ENCODE assay signal across 10 cellular contexts in genomic region chr1:201562659-201563405, GRCh38. TPM values are rescaled to one million over a fixed set of nuclear protein-coding genes. Genes with fewer than 3 reads are reported as not detected.
DNase-seq lines count a peak whose midpoint lies in the region; TF ChIP-seq lines count a peak whose summit lies in the region.
"Had no signal": no experiment of that assay in that cellular context is flagged by ENCODE, and none has a peak within 500 bp of the region (broad histone marks: within the 10 kb centered on the region; RNA-seq: fewer than 3 reads in every experiment).

No MANE protein-coding gene starts in this region.

- peaks cover 43% of the 10 kb centered on the region for H3K4me1 ChIP-seq in adipocyte (ENCODE audit: control insufficient read depth, insufficient read depth, low read length)
- H3K4me1 ChIP-seq in rectal smooth muscle tissue (ENCODE audit: control insufficient read depth, insufficient read depth, low read length): peaks cover 13% of the 10 kb centered on the region

- no peaks in the 10 kb centered on the region for H3K9me3 ChIP-seq in adipocyte (ENCODE audit: control insufficient read depth, low read length)

- no peak for TF ChIP-seq CTCF in foreskin fibroblast (IDR thresholded peaks at IDR 0.05; ENCODE audit: low read depth, low read length)

- CTCF ChIA-PET in HEK293T (lab: Yijun Ruan, JAX): interaction anchor here (3.0 kb wide), 1 partner anchor 141 kb away, joined by 7 read pairs; no protein-coding TSS in a partner anchor

- peak overlapping the region; percentile 35 for H3K27ac ChIP-seq in rectal smooth muscle tissue (ENCODE audit: low read depth, low read length)

- H3K27me3 ChIP-seq in adipocyte (replicated peaks; ENCODE audit: control insufficient read depth, insufficient read depth, low read length): no peaks in the 10 kb centered on the region
- no peaks in the 10 kb centered on the region for H3K27me3 ChIP-seq in rectal smooth muscle tissue (ENCODE audit: control insufficient read depth, insufficient read depth, low read length)

- H3K9ac ChIP-seq in adipocyte (ENCODE audit: low read length) (peak overlapping the region; percentile 82), rectal smooth muscle tissue (ENCODE audit: low read length) (no peak overlapping the region)

- POLR2A ChIA-PET in HEK293T (lab: Yijun Ruan, JAX): no interaction called here

- H3K4me3 ChIP-seq in adipocyte (ENCODE audit: low read length): no peak overlapping the region
- peak overlapping the region; percentile 4 to 23 for H3K4me3 ChIP-seq in foreskin fibroblast (ENCODE audit: low read depth in 1 of 2, low read length in 2 of 2)
- H3K4me3 ChIP-seq in rectal smooth muscle tissue (ENCODE audit: low read length): no peak overlapping the region

- no peaks in the 10 kb centered on the region for H3K36me3 ChIP-seq in adipocyte (ENCODE audit: control insufficient read depth, insufficient read depth, low read length, severe bottlenecking)
- H3K36me3 ChIP-seq in rectal smooth muscle tissue (ENCODE audit: control insufficient read depth, insufficient read depth, low read length): no peaks in the 10 kb centered on the region

- DNase-seq in Daoy (ENCODE audit: low read depth): peak; percentile 92
- DNase-seq in adipocyte (ENCODE audit: low read depth): peak; percentile 88
- DNase-seq in foreskin fibroblast: peak; percentile 93 to 94
- no peak for DNase-seq in NCI-H69 (lab: John Stamatoyannopoulos, UW)
- DNase-seq in NCI-H2081 (lab: John Stamatoyannopoulos, UW): no peak
- no peak for DNase-seq in stimulated activated CD4-positive, alpha-beta T cell treated with anti-CD3 and anti-CD28 coated beads, Interleukin-4, amount 100 ng/mL, for 4 hours
- DNase-seq in HEK293T (ENCODE audit: extremely low spot score): no peak
- DNase-seq: CD4-positive, alpha-beta T cell; kidney had no signal

TF ChIP-seq in HEK293T, 16 proteins besides CTCF, POLR2A, EP300 and RAD21:
- no peak for TF ChIP-seq CTBP1 (IDR thresholded peaks at IDR 0.05; ENCODE audit: borderline replicate concordance)
- TF ChIP-seq LEF1 (IDR thresholded peaks at IDR 0.05; ENCODE audit: borderline replicate concordance): no peak
- no peak for TF ChIP-seq ZNF384 (IDR thresholded peaks at IDR 0.05)
- TF ChIP-seq SUZ12 (IDR thresholded peaks at IDR 0.05): no peak
- no peak for TF ChIP-seq FOXK2 (IDR thresholded peaks at IDR 0.05)
- TF ChIP-seq BHLHE40 (IDR thresholded peaks at IDR 0.05; ENCODE audit: borderline replicate concordance): no peak
- TF ChIP-seq FOXM1 (IDR thresholded peaks at IDR 0.05; ENCODE audit: borderline replicate concordance): no peak
- no peak for TF ChIP-seq ARNT (IDR thresholded peaks at IDR 0.05)
- no peak for TF ChIP-seq HDGF (IDR thresholded peaks at IDR 0.05; ENCODE audit: borderline replicate concordance)
- TF ChIP-seq L3MBTL2 (conservative IDR thresholded peaks at IDR 0.05): no peak
- no peak for TF ChIP-seq PKNOX1 (IDR thresholded peaks at IDR 0.05)
- TF ChIP-seq TARDBP (IDR thresholded peaks at IDR 0.05): no peak
- no peak for TF ChIP-seq SP1 (IDR thresholded peaks at IDR 0.05)
- no peak for TF ChIP-seq ELF4 (IDR thresholded peaks at IDR 0.05)
- no peak for TF ChIP-seq NFRKB (IDR thresholded peaks at IDR 0.05)
- TF ChIP-seq FOXA1 (IDR thresholded peaks at IDR 0.05): no peak

RNA-seq across cellular contexts. Expression of gene NAV1, which starts 23.9 kb away (rescaled TPM):
- total RNA-seq in Daoy (2014; rRNA removed; shearing (Covaris generic)): 39.2 and 51.8 TPM in 2 replicates

RNA-seq across cellular contexts. Expression of gene CSRP1, which starts 55.9 kb away (rescaled TPM):
- total RNA-seq in Daoy (2014; rRNA removed; shearing (Covaris generic)): 866 and 897 TPM in 2 replicates

Comparison
In these comparisons a context has a peak if more than half of its experiments do, and no peak if none do; other contexts are left out.
1. DNase-seq: peak in Daoy (single experiment), adipocyte (single experiment) and foreskin fibroblast (2 of 2); none in NCI-H69 (single experiment), NCI-H2081 (0 of 2), stimulated activated CD4-positive, alpha-beta T cell treated with anti-CD3 and anti-CD28 coated beads, Interleukin-4, amount 100 ng/mL, for 4 hours (0 of 2) and HEK293T (single experiment).
2. H3K4me3 ChIP-seq: peak in foreskin fibroblast (2 of 2); none in adipocyte (single experiment) and rectal smooth muscle tissue (single experiment).